Comparison of ENCODE assay signal across 2 cellular contexts in the genomic region with DNA sequence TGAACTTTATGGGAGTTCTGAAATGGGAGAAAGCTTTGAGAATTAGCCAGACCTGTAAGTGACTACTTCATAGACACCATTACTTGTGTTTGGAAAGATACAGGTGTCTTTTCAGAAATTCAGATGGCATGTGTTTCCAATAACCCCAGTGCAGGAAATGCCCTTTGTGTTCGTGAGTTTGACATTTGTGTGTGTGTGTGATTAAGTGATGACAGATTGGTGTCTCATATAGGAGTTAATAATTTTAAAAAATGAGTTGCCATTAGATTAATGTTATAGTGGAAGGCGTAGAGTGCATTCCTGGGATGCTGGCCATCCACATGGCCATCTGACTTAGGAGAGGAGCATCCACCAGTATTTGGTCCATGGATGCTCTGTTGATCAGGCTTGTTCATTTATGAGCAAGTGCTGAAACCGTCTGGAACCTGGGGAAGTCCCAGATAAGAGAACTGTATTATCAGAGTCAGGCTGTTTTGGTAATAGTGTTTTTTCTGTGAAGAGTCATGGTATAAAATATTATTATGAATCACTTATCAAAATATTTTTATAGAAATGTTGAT.
TF ChIP-seq lines count a peak whose summit lies in the region.

No MANE protein-coding gene starts in this region.

TF ChIP-seq in HEK293, 187 proteins besides CTCF, POLR2A, EP300 and RAD21:
- TF ChIP-seq, protein P1, sequence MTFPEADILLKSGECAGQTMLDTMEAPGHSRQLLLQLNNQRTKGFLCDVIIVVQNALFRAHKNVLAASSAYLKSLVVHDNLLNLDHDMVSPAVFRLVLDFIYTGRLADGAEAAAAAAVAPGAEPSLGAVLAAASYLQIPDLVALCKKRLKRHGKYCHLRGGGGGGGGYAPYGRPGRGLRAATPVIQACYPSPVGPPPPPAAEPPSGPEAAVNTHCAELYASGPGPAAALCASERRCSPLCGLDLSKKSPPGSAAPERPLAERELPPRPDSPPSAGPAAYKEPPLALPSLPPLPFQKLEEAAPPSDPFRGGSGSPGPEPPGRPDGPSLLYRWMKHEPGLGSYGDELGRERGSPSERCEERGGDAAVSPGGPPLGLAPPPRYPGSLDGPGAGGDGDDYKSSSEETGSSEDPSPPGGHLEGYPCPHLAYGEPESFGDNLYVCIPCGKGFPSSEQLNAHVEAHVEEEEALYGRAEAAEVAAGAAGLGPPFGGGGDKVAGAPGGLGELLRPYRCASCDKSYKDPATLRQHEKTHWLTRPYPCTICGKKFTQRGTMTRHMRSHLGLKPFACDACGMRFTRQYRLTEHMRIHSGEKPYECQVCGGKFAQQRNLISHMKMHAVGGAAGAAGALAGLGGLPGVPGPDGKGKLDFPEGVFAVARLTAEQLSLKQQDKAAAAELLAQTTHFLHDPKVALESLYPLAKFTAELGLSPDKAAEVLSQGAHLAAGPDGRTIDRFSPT (tag by site-specific recombination; IDR thresholded peaks at IDR 0.05) = 0 out of 2 replicates have a peak, but pooled peaks have one; percentile 2
- peak; percentile 35; the same call in 1 of the 2 replicates for TF ChIP-seq ZBTB17 (tag by site-specific recombination; IDR thresholded peaks at IDR 0.05)
- TF ChIP-seq, protein P2, sequence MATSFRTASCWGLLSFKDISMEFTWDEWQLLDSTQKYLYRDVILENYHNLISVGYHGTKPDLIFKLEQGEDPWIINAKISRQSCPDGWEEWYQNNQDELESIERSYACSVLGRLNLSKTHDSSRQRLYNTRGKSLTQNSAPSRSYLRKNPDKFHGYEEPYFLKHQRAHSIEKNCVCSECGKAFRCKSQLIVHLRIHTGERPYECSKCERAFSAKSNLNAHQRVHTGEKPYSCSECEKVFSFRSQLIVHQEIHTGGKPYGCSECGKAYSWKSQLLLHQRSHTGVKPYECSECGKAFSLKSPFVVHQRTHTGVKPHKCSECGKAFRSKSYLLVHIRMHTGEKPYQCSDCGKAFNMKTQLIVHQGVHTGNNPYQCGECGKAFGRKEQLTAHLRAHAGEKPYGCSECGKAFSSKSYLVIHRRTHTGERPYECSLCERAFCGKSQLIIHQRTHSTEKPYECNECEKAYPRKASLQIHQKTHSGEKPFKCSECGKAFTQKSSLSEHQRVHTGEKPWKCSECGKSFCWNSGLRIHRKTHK (tag by site-specific recombination; IDR thresholded peaks at IDR 0.05) = no peak
TF ChIP-seq in HEK293: peak in this region for 2.

TF ChIP-seq in GM12878, 131 proteins besides CTCF, POLR2A, EP300 and RAD21:
- TF ChIP-seq YY1 (IDR thresholded peaks at IDR 0.05; ENCODE audit: low read depth, low read length) (no peak), CHD4 (IDR thresholded peaks at IDR 0.05) (no peak), NR2C1 (IDR thresholded peaks at IDR 0.05) (no peak), IKZF2 (IDR thresholded peaks at IDR 0.05) (peak in 1 of 2 experiments; percentile 14; a peak in 1 of 4 replicates), TBL1XR1 (IDR thresholded peaks at IDR 0.05; ENCODE audit: low read depth, low read length) (0 out of 2 replicates have a peak, but pooled peaks have one; percentile 23), TCF7 (IDR thresholded peaks at IDR 0.05; ENCODE audit: borderline replicate concordance) (0 out of 2 replicates have a peak, but pooled peaks have one; percentile 27), EED (IDR thresholded peaks at IDR 0.05; ENCODE audit: low read depth) (peak; percentile 73)
- TF ChIP-seq, protein P3, sequence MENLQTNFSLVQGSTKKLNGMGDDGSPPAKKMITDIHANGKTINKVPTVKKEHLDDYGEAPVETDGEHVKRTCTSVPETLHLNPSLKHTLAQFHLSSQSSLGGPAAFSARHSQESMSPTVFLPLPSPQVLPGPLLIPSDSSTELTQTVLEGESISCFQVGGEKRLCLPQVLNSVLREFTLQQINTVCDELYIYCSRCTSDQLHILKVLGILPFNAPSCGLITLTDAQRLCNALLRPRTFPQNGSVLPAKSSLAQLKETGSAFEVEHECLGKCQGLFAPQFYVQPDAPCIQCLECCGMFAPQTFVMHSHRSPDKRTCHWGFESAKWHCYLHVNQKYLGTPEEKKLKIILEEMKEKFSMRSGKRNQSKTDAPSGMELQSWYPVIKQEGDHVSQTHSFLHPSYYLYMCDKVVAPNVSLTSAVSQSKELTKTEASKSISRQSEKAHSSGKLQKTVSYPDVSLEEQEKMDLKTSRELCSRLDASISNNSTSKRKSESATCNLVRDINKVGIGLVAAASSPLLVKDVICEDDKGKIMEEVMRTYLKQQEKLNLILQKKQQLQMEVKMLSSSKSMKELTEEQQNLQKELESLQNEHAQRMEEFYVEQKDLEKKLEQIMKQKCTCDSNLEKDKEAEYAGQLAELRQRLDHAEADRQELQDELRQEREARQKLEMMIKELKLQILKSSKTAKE (IDR thresholded peaks at IDR 0.05; ENCODE audit: low read depth, poor library complexity, severe bottlenecking) = peak; percentile 17
TF ChIP-seq in GM12878: peak in this region for 5.
